Comparison of ENCODE assay signal across 1 cellular context in genomic region chr14:61562321-61563161, GRCh38.
TF ChIP-seq lines count a peak whose summit lies in the region.

No MANE protein-coding gene starts in this region.

TF ChIP-seq in K562, 482 proteins besides CTCF, POLR2A, EP300 and RAD21 (continued from another document and continues in another):
- TF ChIP-seq, protein P1, sequence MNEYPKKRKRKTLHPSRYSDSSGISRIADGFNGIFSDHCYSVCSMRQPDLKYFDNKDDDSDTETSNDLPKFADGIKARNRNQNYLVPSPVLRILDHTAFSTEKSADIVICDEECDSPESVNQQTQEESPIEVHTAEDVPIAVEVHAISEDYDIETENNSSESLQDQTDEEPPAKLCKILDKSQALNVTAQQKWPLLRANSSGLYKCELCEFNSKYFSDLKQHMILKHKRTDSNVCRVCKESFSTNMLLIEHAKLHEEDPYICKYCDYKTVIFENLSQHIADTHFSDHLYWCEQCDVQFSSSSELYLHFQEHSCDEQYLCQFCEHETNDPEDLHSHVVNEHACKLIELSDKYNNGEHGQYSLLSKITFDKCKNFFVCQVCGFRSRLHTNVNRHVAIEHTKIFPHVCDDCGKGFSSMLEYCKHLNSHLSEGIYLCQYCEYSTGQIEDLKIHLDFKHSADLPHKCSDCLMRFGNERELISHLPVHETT (CRISPR knock-in tag; conservative IDR thresholded peaks at IDR 0.05 in 1 of 2, IDR thresholded peaks at IDR 0.05 in 1 of 2), result 0 out of 4 replicates have a peak, but pooled peaks of 1 of the 2 experiments have one; percentile 9
- TF ChIP-seq ATF3 (IDR thresholded peaks at IDR 0.05) (peak; percentile 87), ATF3 (CRISPR knock-in tag; conservative IDR thresholded peaks at IDR 0.05) (no peak), ELF4 (CRISPR knock-in tag; IDR thresholded peaks at IDR 0.05) (no peak), CBX3 (IDR thresholded peaks at IDR 0.05; ENCODE audit: borderline replicate concordance in 1 of 2, low read length in 2 of 2) (peak in 1 of 2 experiments; percentile 33; a peak in 1 of 3 replicates), ZSCAN32 (CRISPR knock-in tag; IDR thresholded peaks at IDR 0.05) (no peak), TEAD1 (CRISPR knock-in tag; IDR thresholded peaks at IDR 0.05) (no peak), ZNF764 (CRISPR knock-in tag; IDR thresholded peaks at IDR 0.05; ENCODE audit: low read depth) (no peak), ZNF197 (CRISPR knock-in tag; IDR thresholded peaks at IDR 0.05; ENCODE audit: low read depth) (no peak; the same call in 1 of the 2 replicates), MAFG (tag; conservative IDR thresholded peaks at IDR 0.05) (peak; percentile 81), PKNOX1 (IDR thresholded peaks at IDR 0.05) (no peak), HDAC1 (IDR thresholded peaks at IDR 0.05) (peak in 1 of 2 experiments; percentile 53; a peak in 1 of 4 replicates), KHSRP (IDR thresholded peaks at IDR 0.05) (no peak), VEZF1 (CRISPR knock-in tag; IDR thresholded peaks at IDR 0.05) (peak; percentile 52), ZEB2 (IDR thresholded peaks at IDR 0.05) (0 out of 2 replicates have a peak, but pooled peaks have one; percentile 29), TCF3 (CRISPR knock-in tag; IDR thresholded peaks at IDR 0.05) (no peak), CHD2 (IDR thresholded peaks at IDR 0.05; ENCODE audit: low read depth, low read length) (no peak), DMBX1 (CRISPR knock-in tag; IDR thresholded peaks at IDR 0.05; ENCODE audit: borderline replicate concordance) (no peak), ID3 (CRISPR knock-in tag; IDR thresholded peaks at IDR 0.05) (no peak), ID3 (tag; IDR thresholded peaks at IDR 0.05) (0 out of 2 replicates have a peak, but pooled peaks have one; percentile 22), MAFK (IDR thresholded peaks at IDR 0.05; ENCODE audit: low read length) (peak; percentile 87), SMARCC2 (IDR thresholded peaks at IDR 0.05; ENCODE audit: low read depth) (peak; percentile 54; the same call in 1 of the 2 replicates), MAFF (IDR thresholded peaks at IDR 0.05; ENCODE audit: low read length) (peak; percentile 84), NBN (IDR thresholded peaks at IDR 0.05; ENCODE audit: low read depth) (peak; percentile 52; the same call in 1 of the 2 replicates), EHMT2 (IDR thresholded peaks at IDR 0.05) (0 out of 2 replicates have a peak, but pooled peaks have one; percentile 60), GABPB1 (CRISPR knock-in tag; IDR thresholded peaks at IDR 0.05) (peak; percentile 20; the same call in 1 of the 2 replicates), JUND (IDR thresholded peaks at IDR 0.05; ENCODE audit: borderline replicate concordance, low read depth, low read length) (peak; percentile 88), JUND (tag; IDR thresholded peaks at IDR 0.05; ENCODE audit: borderline replicate concordance, low read depth, low read length) (peak; percentile 83; the same call in 2 of the 3 replicates), ARID1B (IDR thresholded peaks at IDR 0.05) (peak; percentile 80), GTF2E2 (tag; IDR thresholded peaks at IDR 0.05) (no peak), POLR2AphosphoS2 (IDR thresholded peaks at IDR 0.05; ENCODE audit: low read length) (no peak), MECOM (CRISPR knock-in tag; IDR thresholded peaks at IDR 0.05) (no peak), ZNF436 (CRISPR knock-in tag; IDR thresholded peaks at IDR 0.05) (no peak), HDAC2 (IDR thresholded peaks at IDR 0.05) (peak; percentile 32; the same call in 1 of the 2 replicates), SMARCE1 (IDR thresholded peaks at IDR 0.05) (peak; percentile 79), JUN (IDR thresholded peaks at IDR 0.05; ENCODE audit: borderline replicate concordance, low read depth, low read length) (peak; percentile 61; the same call in 1 of the 2 replicates), JUN (CRISPR knock-in tag; IDR thresholded peaks at IDR 0.05; ENCODE audit: borderline replicate concordance) (no peak), MCM5 (IDR thresholded peaks at IDR 0.05; ENCODE audit: low read depth) (no peak), TSC22D4 (tag; IDR thresholded peaks at IDR 0.05) (no peak), HDAC8 (tag; IDR thresholded peaks at IDR 0.05) (peak; percentile 27; the same call in 1 of the 2 replicates), SFPQ (IDR thresholded peaks at IDR 0.05; ENCODE audit: low read depth, low read length) (no peak), FOSL1 (tag; conservative IDR thresholded peaks at IDR 0.05) (peak; percentile 96), TBP (optimal IDR thresholded peaks at IDR 0.05; ENCODE audit: low read depth, low read length) (peak; percentile 34), LCOR (CRISPR knock-in tag; IDR thresholded peaks at IDR 0.05) (0 out of 2 replicates have a peak, but pooled peaks have one; percentile 28), FOXP1 (CRISPR knock-in tag; IDR thresholded peaks at IDR 0.05) (no peak), NR2F6 (CRISPR knock-in tag; IDR thresholded peaks at IDR 0.05) (no peak), ATF7 (IDR thresholded peaks at IDR 0.05) (no peak), RNF2 (IDR thresholded peaks at IDR 0.05) (0 out of 2 replicates have a peak, but pooled peaks have one; percentile 26), NCOA6 (IDR thresholded peaks at IDR 0.05) (no peak), FIP1L1 (IDR thresholded peaks at IDR 0.05; ENCODE audit: low read depth, low read length, poor library complexity, severe bottlenecking) (no peak), FOS (IDR thresholded peaks at IDR 0.05; ENCODE audit: extremely low read depth, insufficient read length) (peak; percentile 36), CBFA2T3 (IDR thresholded peaks at IDR 0.05) (peak; percentile 16; the same call in 1 of the 2 replicates), BRF1 (IDR thresholded peaks at IDR 0.05; ENCODE audit: borderline replicate concordance, extremely low read depth, insufficient read length) (no peak), ZNF778 (CRISPR knock-in tag; IDR thresholded peaks at IDR 0.05) (no peak), MYC (IDR thresholded peaks at IDR 0.05; ENCODE audit: low read depth, low read length) (0 out of 2 replicates have a peak, but pooled peaks have one; percentile 25), MYC (CRISPR knock-in tag; IDR thresholded peaks at IDR 0.05; ENCODE audit: borderline replicate concordance, low read depth) (no peak), CTBP1 (IDR thresholded peaks at IDR 0.05; ENCODE audit: borderline replicate concordance) (peak; percentile 33; the same call in 1 of the 2 replicates), ZFP30 (CRISPR knock-in tag; IDR thresholded peaks at IDR 0.05; ENCODE audit: borderline replicate concordance) (no peak), ZFPM2 (CRISPR knock-in tag; IDR thresholded peaks at IDR 0.05) (no peak), ARNT (IDR thresholded peaks at IDR 0.05) (0 out of 4 replicates have a peak, but pooled peaks of 1 of the 2 experiments have one; percentile 59), C11orf30 (IDR thresholded peaks at IDR 0.05; ENCODE audit: low read depth) (peak; percentile 92), ZNF699 (CRISPR knock-in tag; IDR thresholded peaks at IDR 0.05; ENCODE audit: insufficient replicate concordance) (no peak), KDM4B (IDR thresholded peaks at IDR 0.05; ENCODE audit: borderline replicate concordance in 2 of 2, low read depth in 1 of 2) (no peak), CXXC5 (CRISPR knock-in tag; IDR thresholded peaks at IDR 0.05) (no peak; the same call in 1 of the 2 replicates), CHD4 (IDR thresholded peaks at IDR 0.05; ENCODE audit: insufficient read depth, insufficient replicate concordance, low read depth, low read length, poor library complexity, severe bottlenecking) (no peak)
- TF ChIP-seq, protein P2, sequence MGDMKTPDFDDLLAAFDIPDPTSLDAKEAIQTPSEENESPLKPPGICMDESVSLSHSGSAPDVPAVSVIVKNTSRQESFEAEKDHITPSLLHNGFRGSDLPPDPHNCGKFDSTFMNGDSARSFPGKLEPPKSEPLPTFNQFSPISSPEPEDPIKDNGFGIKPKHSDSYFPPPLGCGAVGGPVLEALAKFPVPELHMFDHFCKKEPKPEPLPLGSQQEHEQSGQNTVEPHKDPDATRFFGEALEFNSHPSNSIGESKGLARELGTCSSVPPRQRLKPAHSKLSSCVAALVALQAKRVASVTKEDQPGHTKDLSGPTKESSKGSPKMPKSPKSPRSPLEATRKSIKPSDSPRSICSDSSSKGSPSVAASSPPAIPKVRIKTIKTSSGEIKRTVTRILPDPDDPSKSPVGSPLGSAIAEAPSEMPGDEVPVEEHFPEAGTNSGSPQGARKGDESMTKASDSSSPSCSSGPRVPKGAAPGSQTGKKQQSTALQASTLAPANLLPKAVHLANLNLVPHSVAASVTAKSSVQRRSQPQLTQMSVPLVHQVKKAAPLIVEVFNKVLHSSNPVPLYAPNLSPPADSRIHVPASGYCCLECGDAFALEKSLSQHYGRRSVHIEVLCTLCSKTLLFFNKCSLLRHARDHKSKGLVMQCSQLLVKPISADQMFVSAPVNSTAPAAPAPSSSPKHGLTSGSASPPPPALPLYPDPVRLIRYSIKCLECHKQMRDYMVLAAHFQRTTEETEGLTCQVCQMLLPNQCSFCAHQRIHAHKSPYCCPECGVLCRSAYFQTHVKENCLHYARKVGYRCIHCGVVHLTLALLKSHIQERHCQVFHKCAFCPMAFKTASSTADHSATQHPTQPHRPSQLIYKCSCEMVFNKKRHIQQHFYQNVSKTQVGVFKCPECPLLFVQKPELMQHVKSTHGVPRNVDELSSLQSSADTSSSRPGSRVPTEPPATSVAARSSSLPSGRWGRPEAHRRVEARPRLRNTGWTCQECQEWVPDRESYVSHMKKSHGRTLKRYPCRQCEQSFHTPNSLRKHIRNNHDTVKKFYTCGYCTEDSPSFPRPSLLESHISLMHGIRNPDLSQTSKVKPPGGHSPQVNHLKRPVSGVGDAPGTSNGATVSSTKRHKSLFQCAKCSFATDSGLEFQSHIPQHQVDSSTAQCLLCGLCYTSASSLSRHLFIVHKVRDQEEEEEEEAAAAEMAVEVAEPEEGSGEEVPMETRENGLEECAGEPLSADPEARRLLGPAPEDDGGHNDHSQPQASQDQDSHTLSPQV (IDR thresholded peaks at IDR 0.05), result peak; percentile 74; the same call in 1 of the 2 replicates
- TF ChIP-seq, protein P3, sequence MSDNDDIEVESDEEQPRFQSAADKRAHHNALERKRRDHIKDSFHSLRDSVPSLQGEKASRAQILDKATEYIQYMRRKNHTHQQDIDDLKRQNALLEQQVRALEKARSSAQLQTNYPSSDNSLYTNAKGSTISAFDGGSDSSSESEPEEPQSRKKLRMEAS (CRISPR knock-in tag; IDR thresholded peaks at IDR 0.05), result 0 out of 2 replicates have a peak, but pooled peaks have one; percentile 24
- TF ChIP-seq, protein P4, sequence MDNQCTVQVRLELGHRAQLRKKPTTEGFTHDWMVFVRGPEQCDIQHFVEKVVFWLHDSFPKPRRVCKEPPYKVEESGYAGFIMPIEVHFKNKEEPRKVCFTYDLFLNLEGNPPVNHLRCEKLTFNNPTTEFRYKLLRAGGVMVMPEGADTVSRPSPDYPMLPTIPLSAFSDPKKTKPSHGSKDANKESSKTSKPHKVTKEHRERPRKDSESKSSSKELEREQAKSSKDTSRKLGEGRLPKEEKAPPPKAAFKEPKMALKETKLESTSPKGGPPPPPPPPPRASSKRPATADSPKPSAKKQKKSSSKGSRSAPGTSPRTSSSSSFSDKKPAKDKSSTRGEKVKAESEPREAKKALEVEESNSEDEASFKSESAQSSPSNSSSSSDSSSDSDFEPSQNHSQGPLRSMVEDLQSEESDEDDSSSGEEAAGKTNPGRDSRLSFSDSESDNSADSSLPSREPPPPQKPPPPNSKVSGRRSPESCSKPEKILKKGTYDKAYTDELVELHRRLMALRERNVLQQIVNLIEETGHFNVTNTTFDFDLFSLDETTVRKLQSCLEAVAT (IDR thresholded peaks at IDR 0.05), result peak in 1 of 2 experiments; percentile 41; a peak in 1 of 4 replicates
